Comparison of ENCODE assay signal across 8 cellular contexts in the genomic region with DNA sequence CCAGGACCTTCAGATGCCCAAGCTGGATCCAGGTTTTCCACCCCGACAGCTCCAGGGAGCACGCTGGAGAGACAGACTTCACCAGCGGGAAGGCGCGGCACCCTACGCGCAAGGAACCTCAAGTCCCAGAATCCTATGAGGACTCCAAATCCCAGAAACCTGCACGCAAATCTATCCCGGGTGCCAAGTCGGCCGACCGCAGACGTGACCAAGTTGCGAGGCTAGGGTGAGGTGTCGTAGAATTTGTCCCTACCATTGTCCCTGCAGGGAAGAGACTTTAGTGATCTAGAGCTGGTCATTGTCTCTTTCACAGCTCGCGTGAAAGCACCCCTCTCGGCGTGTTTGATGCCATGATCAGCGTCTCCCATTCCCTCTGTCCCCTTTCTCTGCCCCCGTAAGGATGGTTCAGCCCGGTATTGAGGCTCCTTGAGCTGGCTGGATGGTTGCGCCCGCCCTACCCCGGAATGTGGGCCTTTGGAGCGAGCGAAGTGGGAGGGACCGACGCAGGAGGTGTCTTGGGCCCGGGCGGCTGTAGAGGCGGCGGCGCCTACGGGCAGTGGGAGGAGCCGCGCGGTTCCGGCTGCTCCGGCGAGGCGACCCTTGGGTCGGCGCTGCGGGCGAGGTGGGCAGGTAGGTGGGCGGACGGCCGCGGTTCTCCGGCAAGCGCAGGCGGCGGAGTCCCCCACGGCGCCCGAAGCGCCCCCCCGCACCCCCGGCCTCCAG. TPM values are rescaled to one million over a fixed set of nuclear protein-coding genes. Genes with fewer than 3 reads are reported as not detected.
DNase-seq lines count a peak whose midpoint lies in the region; ATAC-seq and TF ChIP-seq lines count a peak whose summit lies in the region.

TSS of gene PRKCI (plus strand) at position 501 of the 723 bp plus-strand sequence. CDS start 246 bp downstream, outside the sequence.

- peaks cover 0 to 3% (median 2%) of the 10 kb centered on the region in 3 donors for H3K27me3 Mint-ChIP-seq in CD14-positive monocyte (ENCODE audit: low read depth in 3 of 3)
- H3K27me3 Mint-ChIP-seq in activated CD4-positive, alpha-beta memory T cell treated with anti-CD3 and anti-CD28 coated beads, Interleukin-2, amount 10 ng/mL, durations not matched to agents 7 days and 5 days: no peaks in the 10 kb centered on the region

- intact Hi-C loops in CD14-positive monocyte (cut with micrococcal nuclease) (loop anchor here in 1 of 2 donors (10.0 kb wide), 1 partner anchor 133 kb away; the partner anchor contains the start of gene SKIL), right lobe of liver (cut with DNase I) (no loop called here)

- peaks cover 0 to 4% (median 0%) of the 10 kb centered on the region in 7 donors for H3K9me3 Mint-ChIP-seq in CD14-positive monocyte
- H3K9me3 Mint-ChIP-seq in activated CD4-positive, alpha-beta memory T cell treated with anti-CD3 and anti-CD28 coated beads, Interleukin-2, amount 10 ng/mL, durations not matched to agents 7 days and 5 days: no peaks in the 10 kb centered on the region

- TF ChIP-seq CTCF in CD14-positive monocyte (IDR thresholded peaks at IDR 0.05): no peak
- no peak for TF ChIP-seq CTCF in right lobe of liver (IDR thresholded peaks at IDR 0.05)

- peak within 1 kb of the TSS; percentile 69 to 85 for H3K9ac ChIP-seq in duodenal mucosa (ENCODE audit: low read depth in 1 of 2, low read length in 2 of 2)

- H3K9me3 ChIP-seq in duodenal mucosa (ENCODE audit: control insufficient read depth in 1 of 2, low read length in 2 of 2) (no peaks in the 10 kb centered on the region), right lobe of liver (no peaks in the 10 kb centered on the region)

- POLR2A ChIA-PET in activated CD4-positive, alpha-beta memory T cell treated with anti-CD3 and anti-CD28 coated beads, Interleukin-2, amount 10 ng/mL, durations not matched to agents 7 days and 5 days (lab: Charles Lee): interaction anchor here (0.6 to 1.9 kb wide), 8 partner anchors 11 to 135 kb away, joined by 3 to 16 read pairs (median 3); partner anchors contain the start of genes PHC3 and SKIL

- no peaks in the 10 kb centered on the region for H3K36me3 ChIP-seq in duodenal mucosa (ENCODE audit: control insufficient read depth in 1 of 2, insufficient read depth in 2 of 2, low read length in 2 of 2)
- H3K36me3 ChIP-seq in right lobe of liver: no peaks in the 10 kb centered on the region

- TF ChIP-seq POLR2A in right lobe of liver (IDR thresholded peaks at IDR 0.05): peak; percentile 87

- CTCF ChIA-PET in activated CD4-positive, alpha-beta memory T cell treated with anti-CD3 and anti-CD28 coated beads, Interleukin-2, amount 10 ng/mL, durations not matched to agents 7 days and 5 days (lab: Charles Lee): interaction anchor here (0.6 to 1.2 kb wide), 2 partner anchors 165 to 190 kb away, joined by 3 to 4 read pairs; no protein-coding TSS in a partner anchor

- DNase-seq in CD14-positive monocyte (ENCODE audit: low spot score): peak; percentile 93
- DNase-seq in NCI-H82 (lab: John Stamatoyannopoulos, UW): peak; percentile 99
- peak; percentile 92 for DNase-seq in activated CD4-positive, alpha-beta memory T cell treated with anti-CD3 and anti-CD28 coated beads, Interleukin-2, amount 10 ng/mL, durations not matched to agents 7 days and 5 days
- peak; percentile 95 to 97 (median 97) for DNase-seq in right lobe of liver
- DNase-seq in stimulated activated CD4-positive, alpha-beta T cell treated with anti-CD3 and anti-CD28 coated beads, Interleukin-4, amount 100 ng/mL, for 4 hours: peak; percentile 82 to 84

- 0% methylated on average over 18 of the region's 60 CpGs for WGBS in right lobe of liver (ENCODE audit: insufficient coverage, low coverage, low lambda C conversion rate, missing lambda C conversion rate)

- no peaks in the 10 kb centered on the region for H3K36me3 Mint-ChIP-seq in CD14-positive monocyte
- no peaks in the 10 kb centered on the region for H3K36me3 Mint-ChIP-seq in activated CD4-positive, alpha-beta memory T cell treated with anti-CD3 and anti-CD28 coated beads, Interleukin-2, amount 10 ng/mL, durations not matched to agents 7 days and 5 days (ENCODE audit: low read depth)

- H3K4me3 Mint-ChIP-seq in CD14-positive monocyte: peak within 1 kb of the TSS; percentile 87 to 95
- peak within 1 kb of the TSS; percentile 80 for H3K4me3 Mint-ChIP-seq in activated CD4-positive, alpha-beta memory T cell treated with anti-CD3 and anti-CD28 coated beads, Interleukin-2, amount 10 ng/mL, durations not matched to agents 7 days and 5 days

- peak within 1 kb of the TSS; percentile 90 to 99 (median 98) for H3K27ac Mint-ChIP-seq in CD14-positive monocyte
- H3K27ac Mint-ChIP-seq in activated CD4-positive, alpha-beta memory T cell treated with anti-CD3 and anti-CD28 coated beads, Interleukin-2, amount 10 ng/mL, durations not matched to agents 7 days and 5 days: peak within 1 kb of the TSS; percentile 69

- H3K4me3 ChIP-seq in duodenal mucosa (ENCODE audit: low read depth in 1 of 2, low read length in 2 of 2): peak within 1 kb of the TSS; percentile 82 to 94
- peak within 1 kb of the TSS; percentile 83 to 94 (median 89) for H3K4me3 ChIP-seq in right lobe of liver

- peaks cover 15% of the 10 kb centered on the region for H3K4me1 Mint-ChIP-seq in CD14-positive monocyte
- H3K4me1 Mint-ChIP-seq in activated CD4-positive, alpha-beta memory T cell treated with anti-CD3 and anti-CD28 coated beads, Interleukin-2, amount 10 ng/mL, durations not matched to agents 7 days and 5 days: peaks cover 28% of the 10 kb centered on the region

- H3K27me3 ChIP-seq in duodenal mucosa (ENCODE audit: control insufficient read depth in 1 of 2, insufficient read depth in 2 of 2, low read length in 2 of 2) (no peaks in the 10 kb centered on the region), right lobe of liver (no peaks in the 10 kb centered on the region)

- peaks cover 5 to 10% of the 10 kb centered on the region in 2 donors for H3K4me1 ChIP-seq in duodenal mucosa (ENCODE audit: control insufficient read depth in 1 of 2, insufficient read depth in 2 of 2, low read length in 2 of 2)
- peaks cover 0 to 3% (median 0%) of the 10 kb centered on the region in 4 donors for H3K4me1 ChIP-seq in right lobe of liver

- peak within 1 kb of the TSS; percentile 88 for H3K27ac ChIP-seq in duodenal mucosa (ENCODE audit: low read depth, low read length)
- H3K27ac ChIP-seq in right lobe of liver: peak within 1 kb of the TSS; percentile 74 to 92 (median 87)

- peak; percentile 97 for ATAC-seq in GM19395 (IDR thresholded peaks at IDR 0.05; ENCODE audit: unreplicated experiment)
- peak; percentile 93 for ATAC-seq in HG03565 (IDR thresholded peaks at IDR 0.05; ENCODE audit: unreplicated experiment)
- peak; percentile 98 to 100 (median 99) for ATAC-seq in right lobe of liver

RNA-seq across cellular contexts. Expression of gene PRKCI, which starts in this region (rescaled TPM):
- 10 to 100 TPM; 11.6 to 15.4 TPM for polyA plus RNA-seq in CD14-positive monocyte
- 10 to 100 TPM; 18.6 to 25.7 TPM for total RNA-seq in activated CD4-positive, alpha-beta memory T cell treated with anti-CD3 and anti-CD28 coated beads, Interleukin-2, amount 10 ng/mL, durations not matched to agents 7 days and 5 days
- 10 to 100 TPM in 2 of 6 experiments, 1 to 10 TPM in 4; 8.2 to 15.7 (median 8.9) TPM for total RNA-seq in right lobe of liver

Comparison
In these comparisons a context has a peak if more than half of its experiments do, and no peak if none do; other contexts are left out.
1. Peak in every context shown above with its lines: DNase-seq, ATAC-seq, H3K4me3 ChIP-seq and H3K27ac ChIP-seq.